Comparison of ENCODE assay signal across 9 cellular contexts in the genomic region with DNA sequence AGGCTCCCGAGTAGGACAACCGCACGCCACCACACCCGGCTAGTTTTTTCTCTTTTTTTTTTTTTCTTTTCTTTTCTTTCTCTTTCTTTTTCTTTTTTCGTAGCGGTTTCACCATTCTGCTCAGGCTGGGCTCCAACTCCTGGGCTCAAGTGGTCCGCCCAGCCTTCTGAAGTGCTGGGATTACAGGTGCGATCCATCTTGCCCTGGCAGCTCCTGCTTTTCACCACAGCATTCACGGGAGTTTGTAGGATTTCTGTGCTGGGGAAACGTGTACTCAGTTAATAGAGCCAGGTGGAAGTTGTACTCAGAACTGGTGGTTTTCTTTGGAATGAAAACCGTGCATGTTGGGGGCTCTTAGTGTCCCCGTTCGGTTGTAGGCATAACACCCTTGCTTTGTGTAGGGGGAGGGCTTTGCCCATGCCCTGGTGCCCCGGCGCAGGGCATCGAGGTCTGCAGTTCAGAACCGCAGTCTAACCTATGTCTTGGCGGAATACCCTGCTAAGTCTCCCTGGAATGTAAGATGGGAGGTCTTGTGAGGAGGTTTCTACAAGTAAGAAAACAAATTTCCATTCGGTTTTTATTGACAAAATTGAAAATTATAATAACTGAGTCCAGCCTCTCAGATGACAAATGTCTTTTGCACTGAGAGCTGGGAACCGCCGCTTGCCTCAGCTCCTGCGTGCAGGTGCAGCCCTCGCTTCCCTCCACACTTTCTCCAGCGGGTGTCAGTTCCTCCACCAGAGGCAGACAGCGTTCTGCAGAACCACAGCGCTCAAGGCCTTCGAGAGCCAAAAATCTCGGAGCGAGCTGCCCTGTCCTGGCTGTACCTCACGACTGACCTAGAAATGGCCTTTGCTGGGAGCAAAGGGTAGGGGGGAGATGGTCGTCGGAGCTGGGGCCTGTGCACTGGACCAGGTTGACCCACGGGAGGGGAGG. TPM values are rescaled to one million over a fixed set of nuclear protein-coding genes. Genes with fewer than 3 reads are reported as not detected.
DNase-seq lines count a peak whose midpoint lies in the region; ATAC-seq and TF ChIP-seq lines count a peak whose summit lies in the region.
"Not testable (repeated sequence)": the region's sequence is repeated elsewhere in the genome, so short reads cannot be mapped to it uniquely, and the experiment has no call there.
"Had no signal": no experiment of that assay in that cellular context is flagged by ENCODE, and none has a peak within 500 bp of the region (broad histone marks: within the 10 kb centered on the region; RNA-seq: fewer than 3 reads in every experiment).

No MANE protein-coding gene starts in this region.

- ATAC-seq in GM21515 (IDR thresholded peaks at IDR 0.05; ENCODE audit: unreplicated experiment) (peak; percentile 28), HG03378 (IDR thresholded peaks at IDR 0.05; ENCODE audit: unreplicated experiment) (peak; percentile 3)

- not testable (repeated sequence) for H3K9me3 Mint-ChIP-seq in T-helper 1 cell treated with Interleukin-12 subunit alpha and Interleukin-12 subunit beta and Interleukin-4 antibody, amounts not matched to agents 30 μg/mL and 1 μg/mL, for 36 hours

- H3K9me3 ChIP-seq in BE2C: not testable (repeated sequence)

- peak overlapping the region; percentile 98 for H3K27ac Mint-ChIP-seq in T-helper 1 cell treated with Interleukin-12 subunit alpha and Interleukin-12 subunit beta and Interleukin-4 antibody, amounts not matched to agents 30 μg/mL and 1 μg/mL, for 36 hours

- H3K4me1 Mint-ChIP-seq in T-helper 1 cell treated with Interleukin-12 subunit alpha and Interleukin-12 subunit beta and Interleukin-4 antibody, amounts not matched to agents 30 μg/mL and 1 μg/mL, for 36 hours (ENCODE audit: low read depth): not testable (repeated sequence)

- not testable (repeated sequence) for DNase-seq in BE2C; epithelial cell of proximal tubule (ENCODE audit: low read depth)
- peak; percentile 71 for DNase-seq in activated effector memory CD4-positive, alpha-beta T cell treated with anti-CD3 and anti-CD28 coated beads, Interleukin-2, amount 50 U/mL, for 16 hours
- DNase-seq in mesenteric fat pad (ENCODE audit: low spot score): peak; percentile 67
- peak; percentile 50 for DNase-seq in stimulated activated CD4-positive, alpha-beta T cell treated with anti-CD3 and anti-CD28 coated beads, Interleukin-15, amount 100 ng/mL, for 24 hours

- H3K4me1 ChIP-seq in BE2C: not testable (repeated sequence)

- H3K36me3 ChIP-seq in BE2C: not testable (repeated sequence)

- H3K27me3 ChIP-seq in BE2C: not testable (repeated sequence)

- H3K4me3 ChIP-seq in BE2C (ENCODE audit: low read depth, low read length) (peak overlapping the region; percentile 44), epithelial cell of proximal tubule (ENCODE audit: low read depth, low read length) (peak overlapping the region; percentile 45)

- H3K36me3 Mint-ChIP-seq in T-helper 1 cell treated with Interleukin-12 subunit alpha and Interleukin-12 subunit beta and Interleukin-4 antibody, amounts not matched to agents 30 μg/mL and 1 μg/mL, for 36 hours (ENCODE audit: low read depth): not testable (repeated sequence)

- peak overlapping the region; percentile 83 for H3K4me3 Mint-ChIP-seq in T-helper 1 cell treated with Interleukin-12 subunit alpha and Interleukin-12 subunit beta and Interleukin-4 antibody, amounts not matched to agents 30 μg/mL and 1 μg/mL, for 36 hours

- TF ChIP-seq CTCF in BE2C (IDR thresholded peaks at IDR 0.05; ENCODE audit: low read depth, low read length); epithelial cell of proximal tubule (conservative IDR thresholded peaks at IDR 0.05; ENCODE audit: low read depth, low read length): not testable (repeated sequence)

- not testable (repeated sequence) for H3K27me3 Mint-ChIP-seq in T-helper 1 cell treated with Interleukin-12 subunit alpha and Interleukin-12 subunit beta and Interleukin-4 antibody, amounts not matched to agents 30 μg/mL and 1 μg/mL, for 36 hours (ENCODE audit: low read depth)

RNA-seq across cellular contexts. Expression of gene PPIAL4D, which starts 40.0 kb away (rescaled TPM):
- 2.0 TPM for polyA plus RNA-seq in BE2C (2012; ENCODE audit: insufficient read depth, insufficient read length, low read depth)
- total RNA-seq in epithelial cell of proximal tubule (not detected in 2 replicates), mesenteric fat pad (not detected)
- total RNA-seq: M059J had no signal
